11 cellular contexts compared by ENCODE assay signal in the genomic region with DNA sequence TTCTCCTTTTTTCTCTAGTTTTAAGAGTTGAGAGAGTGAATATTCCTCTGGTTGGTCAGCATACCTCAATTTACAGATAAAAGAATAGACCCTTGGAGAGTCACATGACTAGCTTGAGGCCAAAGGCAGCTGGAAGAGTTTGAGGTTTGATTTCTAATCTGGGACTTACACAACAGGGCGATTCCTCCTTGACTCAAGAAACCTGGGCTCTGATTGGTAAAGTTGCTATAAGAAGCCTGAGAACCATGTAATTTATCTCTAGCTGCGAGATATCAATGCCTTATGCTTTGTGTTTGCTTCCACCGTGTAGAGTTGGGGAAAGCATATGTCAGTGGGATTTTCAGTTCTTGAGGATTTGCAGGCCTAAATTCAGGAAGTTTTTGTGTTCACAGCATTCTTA.
DNase-seq lines count a peak whose midpoint lies in the region; ATAC-seq, FAIRE-seq and TF ChIP-seq lines count a peak whose summit lies in the region.
"Had no signal": no experiment of that assay in that cellular context is flagged by ENCODE, and none has a peak within 500 bp of the region (broad histone marks: within the 10 kb centered on the region; RNA-seq: fewer than 3 reads in every experiment).

No MANE protein-coding gene starts in this region.

- no peak overlapping the region for H3K56ac ChIP-seq in IMR-90 (ENCODE audit: extremely low read depth, insufficient read depth, low read length)

- peak overlapping the region; percentile 60; the same call in 1 of the 2 replicates for H3K18ac ChIP-seq in IMR-90 (ENCODE audit: low read depth, low read length)

- H4K91ac ChIP-seq in IMR-90 (ENCODE audit: insufficient read depth, low read depth, low read length): no peak overlapping the region

- peaks cover 20% of the 10 kb centered on the region for H3K79me2 ChIP-seq in keratinocyte (ENCODE audit: control insufficient read depth, insufficient read depth, low read length)

- peak overlapping the region; percentile 39; the same call in 1 of the 2 replicates for H3K4me2 ChIP-seq in IMR-90 (ENCODE audit: low read depth, low read length)
- peak overlapping the region; percentile 74 for H3K4me2 ChIP-seq in keratinocyte (ENCODE audit: control insufficient read depth, extremely low read depth, insufficient read depth, low read depth, low read length)

- no peak overlapping the region for H2AK5ac ChIP-seq in IMR-90 (ENCODE audit: low read depth, low read length)

- H3K9me1 ChIP-seq in IMR-90 (ENCODE audit: insufficient read depth, low read length) (peaks cover 3% of the 10 kb centered on the region), keratinocyte (ENCODE audit: control insufficient read depth, extremely low read depth, insufficient read depth, low read length) (no peaks in the 10 kb centered on the region)

- H3K27ac ChIP-seq in IMR-90 (ENCODE audit: insufficient read depth, low read length) (no peak overlapping the region), keratinocyte (ENCODE audit: control insufficient read depth, insufficient read depth, low read length) (peak overlapping the region; percentile 92), small intestine (ENCODE audit: low read depth in 1 of 2, low read length in 1 of 2) (peak overlapping the region; percentile 62 to 65)

- no peak overlapping the region for H2AK9ac ChIP-seq in IMR-90 (replicated peaks; ENCODE audit: low read depth, low read length, poor library complexity)

- no peak for TF ChIP-seq POLR2A in IMR-90 (IDR thresholded peaks at IDR 0.05; ENCODE audit: low read depth, low read length)

- H4K5ac ChIP-seq in IMR-90 (ENCODE audit: low read depth, low read length): no peak overlapping the region; the same call in 1 of the 2 replicates

- H4K20me1 ChIP-seq in IMR-90 (ENCODE audit: insufficient read depth, low read length) (peaks cover 4% of the 10 kb centered on the region; the same call in 1 of the 2 replicates), keratinocyte (ENCODE audit: control insufficient read depth, extremely low read depth, insufficient read depth, low read length) (no peaks in the 10 kb centered on the region)

- intact Hi-C loops in IMR-90 (cut with micrococcal nuclease): loop anchor here (1.0 kb wide), 1 partner anchor 243 kb away; no protein-coding TSS in a partner anchor

- no peak for ATAC-seq in IMR-90 (ENCODE audit: low read depth)
- no peak for ATAC-seq in stimulated activated naive CD8-positive, alpha-beta T cell treated with anti-CD3 and anti-CD28 coated beads, Interleukin-15, Interleukin-2, amounts not matched to agents 100 U/mL and 50 U/mL, for 24 hours

- peak; percentile 65 for DNase-seq in IMR-90
- peak; percentile 57 for DNase-seq in adipocyte (ENCODE audit: low read depth)
- DNase-seq in keratinocyte (ENCODE audit: low read depth, low spot score): no peak
- peak; percentile 59 for DNase-seq in small intestine
- DNase-seq in activated CD4-positive, CD25-positive, alpha-beta regulatory T cell (lab: John Stamatoyannopoulos, UW): no peak
- no peak for DNase-seq in GOT3 (lab: John Stamatoyannopoulos, UW)
- no peak for DNase-seq in NCI-H1436 (lab: John Stamatoyannopoulos, UW)
- DNase-seq in stimulated activated naive CD8-positive, alpha-beta T cell treated with anti-CD3 and anti-CD28 coated beads, Interleukin-15, Interleukin-2, amounts not matched to agents 100 U/mL and 50 U/mL, for 24 hours: no peak
- DNase-seq: activated CD8-positive, alpha-beta memory T cell treated with anti-CD3 and anti-CD28 coated beads, Interleukin-2, amount 50 U/mL, for 48 hours; GDM1; NCI-H2081 had no signal

- BruUV-seq in IMR-90 (replicated peaks; lab: Mats Ljungman, UMichigan): no TSS peak

- peak overlapping the region; percentile 40 for H2BK5ac ChIP-seq in IMR-90 (ENCODE audit: low read depth, low read length, poor library complexity, severe bottlenecking)

- dilution Hi-C loops in IMR-90 (cut with HindIII; ENCODE audit: low sequenced_read_pairs, unreplicated experiment) (no loop called here), keratinocyte (cut with MboI; ENCODE audit: extremely low pct_ligation_motif_present, low sequenced_read_pairs) (no loop called here)

- H3K23ac ChIP-seq in IMR-90 (ENCODE audit: low read depth, low read length): no peak overlapping the region

- H3K36me3 ChIP-seq in IMR-90 (ENCODE audit: control insufficient read depth, insufficient read depth, low read length) (no peaks in the 10 kb centered on the region), adipocyte (ENCODE audit: control insufficient read depth, insufficient read depth, low read length, severe bottlenecking) (peaks cover 3% of the 10 kb centered on the region), keratinocyte (ENCODE audit: control insufficient read depth in 2 of 2, extremely low read depth in 1 of 2, insufficient read depth in 2 of 2, low read length in 2 of 2) (no peaks in the 10 kb centered on the region), small intestine (ENCODE audit: control insufficient read depth in 2 of 2, insufficient read depth in 2 of 2, low read length in 2 of 2) (peaks cover 0 to 6% of the 10 kb centered on the region in 2 donors)

- H3K27me3 ChIP-seq in IMR-90 (ENCODE audit: control insufficient read depth, insufficient read depth, low read length): no peaks in the 10 kb centered on the region
- H3K27me3 ChIP-seq in adipocyte (replicated peaks; ENCODE audit: control insufficient read depth, insufficient read depth, low read length): no peaks in the 10 kb centered on the region
- H3K27me3 ChIP-seq in keratinocyte (ENCODE audit: control insufficient read depth, extremely low read depth, insufficient read depth, low read length): no peaks in the 10 kb centered on the region
- H3K27me3 ChIP-seq in small intestine (ENCODE audit: control insufficient read depth in 2 of 2, insufficient read depth in 2 of 2, low read length in 2 of 2): no peaks in the 10 kb centered on the region

- CTCF ChIA-PET in IMR-90 (lab: Yijun Ruan, JAX): no interaction called here

- H3K4me1 ChIP-seq in IMR-90 (ENCODE audit: control insufficient read depth, insufficient read depth, low read length) (peaks cover 8% of the 10 kb centered on the region), adipocyte (ENCODE audit: control insufficient read depth, insufficient read depth, low read length) (peaks cover 68% of the 10 kb centered on the region), keratinocyte (ENCODE audit: control insufficient read depth, extremely low read depth, insufficient read depth, low read length) (peaks cover 41% of the 10 kb centered on the region), small intestine (ENCODE audit: control insufficient read depth in 2 of 2, insufficient read depth in 1 of 2, low read depth in 1 of 2, low read length in 1 of 2) (peaks cover 5 to 9% of the 10 kb centered on the region in 2 donors)

- 0 out of 2 replicates have a peak overlapping the region, but pooled peaks have one; percentile 63 for H3K14ac ChIP-seq in IMR-90 (replicated peaks; ENCODE audit: low read depth, low read length)

- H3K9me3 ChIP-seq in IMR-90 (ENCODE audit: control insufficient read depth, insufficient read depth, low read length): no peaks in the 10 kb centered on the region
- H3K9me3 ChIP-seq in adipocyte (ENCODE audit: control insufficient read depth, low read length): no peaks in the 10 kb centered on the region
- H3K9me3 ChIP-seq in keratinocyte (ENCODE audit: control insufficient read depth, low read depth, low read length): no peaks in the 10 kb centered on the region
- no peaks in the 10 kb centered on the region for H3K9me3 ChIP-seq in small intestine (ENCODE audit: control insufficient read depth, low read depth)

- H2BK15ac ChIP-seq in IMR-90 (ENCODE audit: low read depth, low read length): no peak overlapping the region

- no peak for FAIRE-seq in keratinocyte (lab: Jason Lieb, UNC)
- no peak for FAIRE-seq in small intestine (lab: Jason Lieb, UNC)

- H3K4me3 ChIP-seq in IMR-90 (ENCODE audit: insufficient read depth, low read depth, low read length): no peak overlapping the region
- H3K4me3 ChIP-seq in adipocyte (ENCODE audit: low read length): peak overlapping the region; percentile 6
- no peak overlapping the region for H3K4me3 ChIP-seq in keratinocyte (ENCODE audit: control insufficient read depth in 2 of 3, extremely low read depth in 1 of 3, insufficient read depth in 2 of 3, low read depth in 1 of 3, low read length in 3 of 3)
- no peak overlapping the region for H3K4me3 ChIP-seq in small intestine (ENCODE audit: low read depth in 1 of 2, low read length in 2 of 2)

- H2BK120ac ChIP-seq in IMR-90 (ENCODE audit: low read depth, low read length): no peak overlapping the region

- H3K79me1 ChIP-seq in IMR-90 (ENCODE audit: low read depth in 1 of 2, low read length in 2 of 2): peaks cover 12 to 56% of the 10 kb centered on the region in 2 experiments

- POLR2A ChIA-PET in IMR-90 (lab: Charles Lee; ENCODE audit: unreplicated experiment): no interaction called here

- no CpG with 5 or more reads among the region's 3 CpGs for WGBS in IMR-90 (ENCODE audit: extremely low coverage in 2 of 2, insufficient read length in 1 of 2), 2 experiments
- 12 to 43% (median 29%) methylated on average over 3 of the region's 3 CpGs for WGBS in small intestine, 3 donors

- no peak overlapping the region for H3K4ac ChIP-seq in IMR-90 (ENCODE audit: low read depth, low read length)

- TF ChIP-seq CTCF in IMR-90 (conservative IDR thresholded peaks at IDR 0.05; ENCODE audit: low read depth, low read length) (no peak), keratinocyte (optimal IDR thresholded peaks at IDR 0.05 in 1 of 3, IDR thresholded peaks at IDR 0.05 in 1 of 3, conservative IDR thresholded peaks at IDR 0.05 in 1 of 3; ENCODE audit: extremely low read depth in 1 of 3, insufficient read depth in 2 of 3, low read length in 3 of 3) (no peak)

- no peak for TF ChIP-seq RAD21 in IMR-90 (IDR thresholded peaks at IDR 0.05; ENCODE audit: low read length)

- H3K9ac ChIP-seq in IMR-90 (ENCODE audit: low read depth, low read length) (no peak overlapping the region; the same call in 1 of the 2 replicates), adipocyte (ENCODE audit: low read length) (peak overlapping the region; percentile 46), keratinocyte (ENCODE audit: control insufficient read depth, extremely low read depth, insufficient read depth, low read length) (peak overlapping the region; percentile 66)

- in situ Hi-C loops in IMR-90 (cut with MboI; ENCODE audit: low sequenced_read_pairs): no loop called here

- H2BK20ac ChIP-seq in IMR-90 (ENCODE audit: low read depth, low read length): no peak overlapping the region; the same call in 1 of the 2 replicates

- H4K8ac ChIP-seq in IMR-90 (ENCODE audit: low read depth in 2 of 2, low read length in 2 of 2): no peak overlapping the region

- no peak overlapping the region for H2AFZ ChIP-seq in IMR-90 (replicated peaks; ENCODE audit: low read length, poor library complexity)
- H2AFZ ChIP-seq in keratinocyte (ENCODE audit: control insufficient read depth, low read length): no peak overlapping the region

TF ChIP-seq in IMR-90, 13 proteins besides CTCF, POLR2A, EP300 and RAD21 (continues in another document):
- no peak for TF ChIP-seq MXI1 (IDR thresholded peaks at IDR 0.05; ENCODE audit: borderline replicate concordance, low read depth, low read length)
- no peak for TF ChIP-seq CHD1 (IDR thresholded peaks at IDR 0.05; ENCODE audit: low read depth, low read length)
- no peak for TF ChIP-seq MAFK (IDR thresholded peaks at IDR 0.05; ENCODE audit: low read depth, low read length)
- no peak for TF ChIP-seq RCOR1 (IDR thresholded peaks at IDR 0.05; ENCODE audit: insufficient replicate concordance, low read length)
- no peak for TF ChIP-seq BHLHE40 (IDR thresholded peaks at IDR 0.05; ENCODE audit: low read depth, low read length)

Comparison
In these comparisons a context has a peak if more than half of its experiments do, and no peak if none do; other contexts are left out.
1. DNase-seq: peak in IMR-90 (single experiment), adipocyte (single experiment) and small intestine (single experiment); none in keratinocyte (single experiment), activated CD4-positive, CD25-positive, alpha-beta regulatory T cell (0 of 4), GOT3 (single experiment), NCI-H1436 (single experiment) and stimulated activated naive CD8-positive, alpha-beta T cell treated with anti-CD3 and anti-CD28 coated beads, Interleukin-15, Interleukin-2, amounts not matched to agents 100 U/mL and 50 U/mL, for 24 hours (single experiment).